Comparison of ENCODE assay signal across 13 cellular contexts in genomic region chr15:101062471-101063171, GRCh38.
DNase-seq lines count a peak whose midpoint lies in the region; ATAC-seq, FAIRE-seq and TF ChIP-seq lines count a peak whose summit lies in the region.
"Had no signal": no experiment of that assay in that cellular context is flagged by ENCODE, and none has a peak within 500 bp of the region (broad histone marks: within the 10 kb centered on the region; RNA-seq: fewer than 3 reads in every experiment).

No MANE protein-coding gene starts in this region.

- intact Hi-C loops in colonic mucosa (cut with DNase I) (no loop called here), pancreas (cut with DNase I) (no loop called here)

- no peak overlapping the region for H3K4me3 Mint-ChIP-seq in nephron progenitor cell
- H3K4me3 Mint-ChIP-seq: activated CD8-positive, alpha-beta T cell treated with anti-CD3 and anti-CD28 coated beads for 36 hours; CD4-positive, CD25-positive, alpha-beta regulatory T cell had no signal

- H3K9ac ChIP-seq in NT2/D1 (ENCODE audit: insufficient read length, low read depth) (peak overlapping the region; percentile 61), colonic mucosa (ENCODE audit: low read depth in 2 of 2, low read length in 2 of 2) (no peak overlapping the region)

- DNase-seq in NT2/D1 (ENCODE audit: low read depth, low spot score): peak; percentile 52
- no peak for DNase-seq in nephron progenitor cell
- DNase-seq in DMS79 (lab: John Stamatoyannopoulos, UW): no peak
- no peak for DNase-seq in colonic mucosa
- no peak for DNase-seq in stimulated activated CD4-positive, alpha-beta T cell treated with anti-CD3 and anti-CD28 coated beads, Interleukin-12 subunit alpha, Interleukin-12 subunit beta, amount 100 ng/mL, for 4 hours
- no peak for DNase-seq in pancreas
- DNase-seq: activated CD8-positive, alpha-beta T cell treated with anti-CD3 and anti-CD28 coated beads for 36 hours; CD4-positive, CD25-positive, alpha-beta regulatory T cell; NCI-H1048; NCI-H774; T-helper 1 cell had no signal

- peaks cover 17% of the 10 kb centered on the region; the same call in 1 of the 2 replicates for H3K9me3 ChIP-seq in NT2/D1 (ENCODE audit: insufficient read depth, low read length)
- no peaks in the 10 kb centered on the region for H3K9me3 ChIP-seq in colonic mucosa
- H3K9me3 ChIP-seq in pancreas: no peaks in the 10 kb centered on the region

- TF ChIP-seq CTCF in nephron progenitor cell (IDR thresholded peaks at IDR 0.05): no peak
- TF ChIP-seq CTCF in colonic mucosa (IDR thresholded peaks at IDR 0.05): no peak
- TF ChIP-seq CTCF in pancreas (IDR thresholded peaks at IDR 0.05): no peak

- peaks cover 20% of the 10 kb centered on the region for H3K36me3 Mint-ChIP-seq in nephron progenitor cell (ENCODE audit: low read depth)
- H3K36me3 Mint-ChIP-seq: CD4-positive, CD25-positive, alpha-beta regulatory T cell had no signal

- H3K36me3 ChIP-seq in NT2/D1 (ENCODE audit: insufficient read depth, insufficient read length, low read length) (peaks cover 39% of the 10 kb centered on the region), colonic mucosa (no peaks in the 10 kb centered on the region), pancreas (peaks cover 0 to 27% (median 0%) of the 10 kb centered on the region in 3 donors)

- H3K27ac ChIP-seq in colonic mucosa (no peak overlapping the region), pancreas (no peak overlapping the region)

- FAIRE-seq in pancreas (lab: Jason Lieb, UNC): no peak

- peaks cover 2% of the 10 kb centered on the region for H3K27me3 ChIP-seq in NT2/D1 (ENCODE audit: insufficient read depth, insufficient read length)
- H3K27me3 ChIP-seq in colonic mucosa: no peaks in the 10 kb centered on the region
- H3K27me3 ChIP-seq in pancreas: no peaks in the 10 kb centered on the region

- H3K9me3 Mint-ChIP-seq in nephron progenitor cell: peaks cover 16% of the 10 kb centered on the region
- H3K9me3 Mint-ChIP-seq: activated CD8-positive, alpha-beta T cell treated with anti-CD3 and anti-CD28 coated beads for 36 hours; CD4-positive, CD25-positive, alpha-beta regulatory T cell had no signal

- H3K4me1 Mint-ChIP-seq in nephron progenitor cell: peaks cover 57% of the 10 kb centered on the region
- H3K4me1 Mint-ChIP-seq: CD4-positive, CD25-positive, alpha-beta regulatory T cell had no signal

- peak; percentile 86 for ATAC-seq in GM18502 (IDR thresholded peaks at IDR 0.05; ENCODE audit: poor library complexity, unreplicated experiment)
- ATAC-seq in GM21786 (IDR thresholded peaks at IDR 0.05; ENCODE audit: unreplicated experiment): peak; percentile 60
- ATAC-seq in pancreas: no peak
- ATAC-seq: activated CD8-positive, alpha-beta T cell treated with anti-CD3 and anti-CD28 coated beads for 36 hours had no signal

- H3K27me3 Mint-ChIP-seq in nephron progenitor cell (ENCODE audit: low read depth, poor library complexity): peaks cover 10% of the 10 kb centered on the region
- H3K27me3 Mint-ChIP-seq: activated CD8-positive, alpha-beta T cell treated with anti-CD3 and anti-CD28 coated beads for 36 hours; CD4-positive, CD25-positive, alpha-beta regulatory T cell had no signal

- peak overlapping the region; percentile 93 for H3K27ac Mint-ChIP-seq in nephron progenitor cell
- H3K27ac Mint-ChIP-seq: activated CD8-positive, alpha-beta T cell treated with anti-CD3 and anti-CD28 coated beads for 36 hours had no signal

- 92% methylated on average over 18 of the region's 18 CpGs for WGBS in pancreas, 2 donors

- H3K4me1 ChIP-seq in NT2/D1 (ENCODE audit: insufficient read depth, insufficient read length) (peaks cover 50% of the 10 kb centered on the region), colonic mucosa (no peaks in the 10 kb centered on the region), pancreas (no peaks in the 10 kb centered on the region)

- H3K4me3 ChIP-seq in NT2/D1 (ENCODE audit: insufficient read length, low read depth) (peak overlapping the region; percentile 9), colonic mucosa (no peak overlapping the region), pancreas (no peak overlapping the region)

Comparison
In these comparisons a context has a peak if more than half of its experiments do, and no peak if none do; other contexts are left out.
1. ATAC-seq: peak in GM18502 (single experiment) and GM21786 (single experiment); none in pancreas (0 of 4).